1 cellular context compared by ENCODE assay signal in the genomic region with DNA sequence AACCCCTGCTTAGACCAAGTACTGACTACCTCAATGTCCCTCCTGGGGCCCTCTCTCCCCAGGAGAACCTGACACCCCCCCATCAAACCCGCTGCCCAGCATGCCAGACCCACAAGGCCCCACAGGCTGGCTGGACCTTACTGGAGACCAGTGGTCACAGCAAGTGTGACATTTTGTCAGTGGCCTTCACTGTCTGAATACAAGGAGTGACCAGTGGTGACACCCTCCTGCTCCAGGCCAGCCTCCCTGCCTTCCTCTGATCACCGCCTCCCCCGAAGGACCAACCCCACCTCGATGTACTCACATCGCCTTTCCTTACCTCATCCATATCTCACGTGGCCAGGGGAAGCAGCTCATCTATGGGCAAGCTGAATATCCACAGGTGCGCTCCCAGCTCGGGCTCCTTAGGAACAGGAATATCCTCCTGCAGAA.
TF ChIP-seq lines count a peak whose summit lies in the region.

No MANE protein-coding gene starts in this region.

TF ChIP-seq in IMR-90, 13 proteins besides CTCF, POLR2A, EP300 and RAD21 (continued from another document):
- TF ChIP-seq RCOR1 (IDR thresholded peaks at IDR 0.05; ENCODE audit: insufficient replicate concordance, low read length): no peak
- no peak for TF ChIP-seq CHD1 (IDR thresholded peaks at IDR 0.05; ENCODE audit: low read depth, low read length)
- TF ChIP-seq MXI1 (IDR thresholded peaks at IDR 0.05; ENCODE audit: borderline replicate concordance, low read depth, low read length): no peak
- no peak for TF ChIP-seq MAZ (IDR thresholded peaks at IDR 0.05; ENCODE audit: borderline replicate concordance, low read depth, low read length)
- no peak for TF ChIP-seq SMC3 (IDR thresholded peaks at IDR 0.05; ENCODE audit: low read depth, low read length)
- TF ChIP-seq BHLHE40 (IDR thresholded peaks at IDR 0.05; ENCODE audit: low read depth, low read length): no peak
- TF ChIP-seq FOS (IDR thresholded peaks at IDR 0.05; ENCODE audit: low read depth, low read length): no peak
- TF ChIP-seq, protein P1, sequence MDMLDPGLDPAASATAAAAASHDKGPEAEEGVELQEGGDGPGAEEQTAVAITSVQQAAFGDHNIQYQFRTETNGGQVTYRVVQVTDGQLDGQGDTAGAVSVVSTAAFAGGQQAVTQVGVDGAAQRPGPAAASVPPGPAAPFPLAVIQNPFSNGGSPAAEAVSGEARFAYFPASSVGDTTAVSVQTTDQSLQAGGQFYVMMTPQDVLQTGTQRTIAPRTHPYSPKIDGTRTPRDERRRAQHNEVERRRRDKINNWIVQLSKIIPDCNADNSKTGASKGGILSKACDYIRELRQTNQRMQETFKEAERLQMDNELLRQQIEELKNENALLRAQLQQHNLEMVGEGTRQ (IDR thresholded peaks at IDR 0.05; ENCODE audit: low read depth, low read length): no peak
- TF ChIP-seq CEBPB (IDR thresholded peaks at IDR 0.05; ENCODE audit: low read depth, low read length): no peak
- no peak for TF ChIP-seq NFE2L2 (IDR thresholded peaks at IDR 0.05; ENCODE audit: low read depth, low read length)
- no peak for TF ChIP-seq RFX5 (IDR thresholded peaks at IDR 0.05; ENCODE audit: low read depth, low read length)
